Comparison of ENCODE assay signal across 10 cellular contexts in genomic region chr6:16420332-16420714, GRCh38.
DNase-seq lines count a peak whose midpoint lies in the region; ATAC-seq, FAIRE-seq and TF ChIP-seq lines count a peak whose summit lies in the region.
"Had no signal": no experiment of that assay in that cellular context is flagged by ENCODE, and none has a peak within 500 bp of the region (broad histone marks: within the 10 kb centered on the region; RNA-seq: fewer than 3 reads in every experiment).

No MANE protein-coding gene starts in this region.

- intact Hi-C loops in lower leg skin (cut with DNase I; ENCODE audit: low total_unique reads): no loop called here

- no peak overlapping the region for H4K91ac ChIP-seq in mesenchymal stem cell (ENCODE audit: low read length)

- no peak overlapping the region for H2BK120ac ChIP-seq in mesenchymal stem cell (ENCODE audit: low read depth, low read length)

- H3K4me3 ChIP-seq in Peyer's patch (no peak overlapping the region), mesenchymal stem cell (ENCODE audit: insufficient read depth in 1 of 2, low read depth in 1 of 2, low read length in 2 of 2) (no peak overlapping the region), small intestine (ENCODE audit: low read depth in 1 of 2, low read length in 2 of 2) (no peak overlapping the region), lower leg skin (ENCODE audit: low read depth, poor library complexity, severe bottlenecking) (no peak overlapping the region)

- TF ChIP-seq CTCF in Peyer's patch (IDR thresholded peaks at IDR 0.05) (no peak), lower leg skin (IDR thresholded peaks at IDR 0.05) (no peak)

- H3K27me3 ChIP-seq in Peyer's patch: no peaks in the 10 kb centered on the region
- no peaks in the 10 kb centered on the region for H3K27me3 ChIP-seq in mesenchymal stem cell (ENCODE audit: control insufficient read depth in 1 of 2, insufficient read depth in 1 of 2, low read length in 2 of 2)
- no peaks in the 10 kb centered on the region for H3K27me3 ChIP-seq in small intestine (ENCODE audit: control insufficient read depth in 2 of 2, insufficient read depth in 2 of 2, low read length in 2 of 2)

- no peak for FAIRE-seq in small intestine (lab: Jason Lieb, UNC)

- no peak overlapping the region for H2AK5ac ChIP-seq in mesenchymal stem cell (ENCODE audit: low read length, severe bottlenecking)

- no peaks in the 10 kb centered on the region for H3K36me3 ChIP-seq in Peyer's patch
- no peaks in the 10 kb centered on the region for H3K36me3 ChIP-seq in mesenchymal stem cell (ENCODE audit: control insufficient read depth in 1 of 2, insufficient read depth in 2 of 2, low read depth in 1 of 2, low read length in 2 of 2)
- no peaks in the 10 kb centered on the region for H3K36me3 ChIP-seq in small intestine (ENCODE audit: control insufficient read depth in 2 of 2, insufficient read depth in 2 of 2, low read length in 2 of 2)

- TF ChIP-seq POLR2A in GM18505 (IDR thresholded peaks at IDR 0.05; ENCODE audit: borderline replicate concordance, extremely low read depth, insufficient read depth, insufficient read length) (peak; percentile 7), Peyer's patch (IDR thresholded peaks at IDR 0.05) (no peak), lower leg skin (IDR thresholded peaks at IDR 0.05) (no peak)

- H3K9ac ChIP-seq in mesenchymal stem cell (ENCODE audit: low read length): peak overlapping the region; percentile 72

- no peak overlapping the region for H3K14ac ChIP-seq in mesenchymal stem cell (ENCODE audit: low read length in 2 of 2)

- H3K4me1 ChIP-seq in Peyer's patch: peaks cover 0 to 26% (median 14%) of the 10 kb centered on the region in 4 donors
- no peaks in the 10 kb centered on the region for H3K4me1 ChIP-seq in mesenchymal stem cell (ENCODE audit: control insufficient read depth, insufficient read depth, low read depth, low read length)
- peaks cover 5 to 8% of the 10 kb centered on the region in 2 donors for H3K4me1 ChIP-seq in small intestine (ENCODE audit: control insufficient read depth in 2 of 2, insufficient read depth in 1 of 2, low read depth in 1 of 2, low read length in 1 of 2)

- peak overlapping the region in 3 of 4 donors; percentile 66 to 79 (median 74) for H3K27ac ChIP-seq in Peyer's patch
- no peak overlapping the region for H3K27ac ChIP-seq in mesenchymal stem cell (ENCODE audit: low read length, poor library complexity, severe bottlenecking)
- peak overlapping the region in 1 of 2 donors; percentile 41 for H3K27ac ChIP-seq in small intestine (ENCODE audit: low read depth in 1 of 2, low read length in 1 of 2)

- no peak overlapping the region for H2AFZ ChIP-seq in mesenchymal stem cell (ENCODE audit: low read depth, low read length)

- H3K9me3 ChIP-seq in Peyer's patch (no peaks in the 10 kb centered on the region), mesenchymal stem cell (ENCODE audit: control insufficient read depth, low read length) (no peaks in the 10 kb centered on the region), small intestine (ENCODE audit: control insufficient read depth, low read depth) (no peaks in the 10 kb centered on the region)

- H3K4ac ChIP-seq in mesenchymal stem cell (ENCODE audit: low read depth in 1 of 2, low read length in 2 of 2): no peak overlapping the region

- no peak overlapping the region for H4K8ac ChIP-seq in mesenchymal stem cell (ENCODE audit: low read length)

- no peak overlapping the region for H3K18ac ChIP-seq in mesenchymal stem cell (ENCODE audit: low read depth in 1 of 2, low read length in 2 of 2)

- no peak overlapping the region for H2BK5ac ChIP-seq in mesenchymal stem cell (ENCODE audit: low read depth, low read length, poor library complexity, severe bottlenecking)

- peaks cover 3% of the 10 kb centered on the region for H3K79me1 ChIP-seq in mesenchymal stem cell (replicated peaks; ENCODE audit: low read length, poor library complexity, severe bottlenecking)

- H2BK15ac ChIP-seq in mesenchymal stem cell (ENCODE audit: low read depth, poor library complexity, severe bottlenecking): no peak overlapping the region

- DNase-seq in Peyer's patch: no peak
- DNase-seq in mesenchymal stem cell: no peak
- DNase-seq in small intestine: no peak
- DNase-seq in NCI-H69 (lab: John Stamatoyannopoulos, UW): no peak
- no peak for DNase-seq in lower leg skin (ENCODE audit: low spot score in 2 of 2)
- DNase-seq: DMS53, Kasumi-1 had no signal

- no peak overlapping the region for H3K23ac ChIP-seq in mesenchymal stem cell (ENCODE audit: low read length in 2 of 2)

- H2BK12ac ChIP-seq in mesenchymal stem cell (ENCODE audit: low read length in 2 of 2): no peak overlapping the region

- ATAC-seq in GM18505 (IDR thresholded peaks at IDR 0.05; ENCODE audit: unreplicated experiment) (peak; percentile 13), HG02642 (IDR thresholded peaks at IDR 0.05; ENCODE audit: poor library complexity, unreplicated experiment) (peak; percentile 23), HG03196 (IDR thresholded peaks at IDR 0.05; ENCODE audit: unreplicated experiment) (no peak)

- WGBS in mesenchymal stem cell: no CpG with 5 or more reads among the region's 2 CpGs
- 55 to 68% (median 65%) methylated on average over 2 of the region's 2 CpGs for WGBS in small intestine, 3 donors
- 63 to 73% methylated on average over 2 of the region's 2 CpGs for WGBS in lower leg skin, 2 donors

- no peak overlapping the region for H3K4me2 ChIP-seq in mesenchymal stem cell (ENCODE audit: low read length, poor library complexity, severe bottlenecking)
